ENCODE assay signal across 2 cellular contexts in genomic region chr17:41284546-41284945, GRCh38.
TF ChIP-seq lines count a peak whose summit lies in the region.

No MANE protein-coding gene starts in this region.

TF ChIP-seq in IMR-90, 13 proteins besides CTCF, POLR2A, EP300 and RAD21:
- TF ChIP-seq MAZ (IDR thresholded peaks at IDR 0.05; ENCODE audit: borderline replicate concordance, low read depth, low read length) = no peak
- TF ChIP-seq CEBPB (IDR thresholded peaks at IDR 0.05; ENCODE audit: low read depth, low read length) = no peak
- no peak for TF ChIP-seq MXI1 (IDR thresholded peaks at IDR 0.05; ENCODE audit: borderline replicate concordance, low read depth, low read length)
- no peak for TF ChIP-seq MAFK (IDR thresholded peaks at IDR 0.05; ENCODE audit: low read depth, low read length)
- TF ChIP-seq CHD1 (IDR thresholded peaks at IDR 0.05; ENCODE audit: low read depth, low read length) = no peak
- TF ChIP-seq RFX5 (IDR thresholded peaks at IDR 0.05; ENCODE audit: low read depth, low read length) = no peak
- TF ChIP-seq BHLHE40 (IDR thresholded peaks at IDR 0.05; ENCODE audit: low read depth, low read length) = no peak
- no peak for TF ChIP-seq SMC3 (IDR thresholded peaks at IDR 0.05; ENCODE audit: low read depth, low read length)
- no peak for TF ChIP-seq USF2 (IDR thresholded peaks at IDR 0.05; ENCODE audit: low read depth, low read length)
- TF ChIP-seq RCOR1 (IDR thresholded peaks at IDR 0.05; ENCODE audit: insufficient replicate concordance, low read length) = no peak
- TF ChIP-seq NFE2L2 (IDR thresholded peaks at IDR 0.05; ENCODE audit: low read depth, low read length) = no peak
- TF ChIP-seq FOS (IDR thresholded peaks at IDR 0.05; ENCODE audit: low read depth, low read length) = no peak

TF ChIP-seq in endothelial cell of umbilical vein, 7 proteins besides CTCF, POLR2A, EP300 and RAD21:
- no peak for TF ChIP-seq FOS (IDR thresholded peaks at IDR 0.05; ENCODE audit: borderline replicate concordance, insufficient read depth, low read length)
- no peak for TF ChIP-seq POLR2AphosphoS5 (IDR thresholded peaks at IDR 0.05; ENCODE audit: insufficient read depth, low read depth, low read length)
- TF ChIP-seq MYC (IDR thresholded peaks at IDR 0.05; ENCODE audit: low read depth, low read length) = no peak
- no peak for TF ChIP-seq JUN (IDR thresholded peaks at IDR 0.05; ENCODE audit: borderline replicate concordance, insufficient read depth, insufficient read length, low read depth)
- TF ChIP-seq, protein P1, sequence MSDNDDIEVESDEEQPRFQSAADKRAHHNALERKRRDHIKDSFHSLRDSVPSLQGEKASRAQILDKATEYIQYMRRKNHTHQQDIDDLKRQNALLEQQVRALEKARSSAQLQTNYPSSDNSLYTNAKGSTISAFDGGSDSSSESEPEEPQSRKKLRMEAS (IDR thresholded peaks at IDR 0.05; ENCODE audit: insufficient read depth, insufficient read length) = no peak
- no peak for TF ChIP-seq EZH2 (IDR thresholded peaks at IDR 0.05; ENCODE audit: borderline replicate concordance, low read depth, low read length, severe bottlenecking)
